In the genomic region with DNA sequence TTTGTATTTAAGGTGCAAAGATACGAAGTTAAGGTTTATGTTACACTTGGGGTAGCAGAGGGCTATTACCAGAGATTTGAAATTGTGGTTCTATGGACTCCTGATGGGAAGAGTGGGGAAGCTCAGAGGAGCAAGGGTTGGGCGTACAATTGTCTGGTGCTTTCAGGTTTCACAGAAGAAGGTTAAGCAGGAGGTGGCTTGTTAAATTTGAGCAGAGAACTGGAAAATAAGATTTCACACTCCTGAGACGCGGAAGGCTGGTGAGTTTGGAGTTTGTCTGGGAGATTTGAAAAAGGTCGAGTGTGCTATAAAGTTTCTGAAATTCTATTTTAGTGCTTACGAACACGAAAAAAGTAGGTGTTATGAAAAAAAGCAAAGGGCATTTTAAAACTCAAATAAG, we compare ENCODE assay signal across 27 cellular contexts.
"Had no signal": no experiment of that assay in that cellular context is flagged by ENCODE, and none has a peak within 500 bp of the region (broad histone marks: within the 10 kb centered on the region; RNA-seq: fewer than 3 reads in every experiment).

No MANE protein-coding gene starts in this region.

- H3K27me3 ChIP-seq: left lung, pancreas, right atrium auricular region, right lobe of liver, tibial nerve, vagina had no signal

- H3K27me3 Mint-ChIP-seq: stimulated activated memory B cell treated with anti-CD40 and anti-IgM and Interleukin-4, amounts not matched to agents 10 μg/mL and 1 μg/mL and 100 μg/mL, for 72 hours; stimulated activated naive CD8-positive, alpha-beta T cell treated with anti-CD3 and anti-CD28 coated beads, Interleukin-15, amount 100 ng/mL, for 72 hours; type B pancreatic cell had no signal

- H3K9me3 ChIP-seq: left lung, lower lobe of right lung, pancreas, psoas muscle, right atrium auricular region, right lobe of liver, tibial nerve, vagina had no signal

- H3K9me3 Mint-ChIP-seq: natural killer cell; stimulated activated memory B cell treated with anti-CD40 and anti-IgM and Interleukin-4, amounts not matched to agents 10 μg/mL and 1 μg/mL and 100 μg/mL, for 72 hours; type B pancreatic cell had no signal

- FAIRE-seq: islet of Langerhans, kidney, pancreas had no signal

- DNase-seq: hypothalamus; immature natural killer cell; kidney; left colon; left lung; lower lobe of right lung; mammary epithelial cell; mesenchymal stem cell; natural killer cell; nucleus accumbens; pancreas; psoas muscle; right lobe of liver; stimulated activated CD4-positive, alpha-beta T cell treated with anti-CD3 and anti-CD28 coated beads, Interleukin-1b, Interleukin-23, amount 100 ng/mL, for 48 hours; stimulated activated CD4-positive, alpha-beta T cell treated with anti-CD3 and anti-CD28 coated beads, Interleukin-2, amount 100 ng/mL, for 48 hours; stimulated activated CD4-positive, alpha-beta T cell treated with anti-CD3 and anti-CD28 coated beads, Interleukin-4, amount 100 ng/mL, for 4 hours; stimulated activated CD8-positive, alpha-beta memory T cell treated with anti-CD3 and anti-CD28 coated beads, Interleukin-4, amount 100 ng/mL, for 48 hours; stimulated activated naive CD4-positive, alpha-beta T cell treated with Interleukin-2 at 50 U/mL for 16 hours; stimulated activated naive CD8-positive, alpha-beta T cell treated with anti-CD3 and anti-CD28 coated beads, Interleukin-15, amount 100 ng/mL, for 72 hours; substantia nigra had no signal

- H3K27ac ChIP-seq: left lung, lower lobe of right lung, pancreas, psoas muscle, right atrium auricular region, right lobe of liver, tibial nerve, vagina had no signal

- H3K36me3 ChIP-seq: left lung, lower lobe of right lung, pancreas, right atrium auricular region, right lobe of liver, tibial nerve had no signal

- H3K4me3 Mint-ChIP-seq: immature natural killer cell; natural killer cell; stimulated activated memory B cell treated with anti-CD40 and anti-IgM and Interleukin-4, amounts not matched to agents 10 μg/mL and 1 μg/mL and 100 μg/mL, for 72 hours; stimulated activated naive CD8-positive, alpha-beta T cell treated with anti-CD3 and anti-CD28 coated beads, Interleukin-15, amount 100 ng/mL, for 72 hours; type B pancreatic cell had no signal

- H3K36me3 Mint-ChIP-seq: immature natural killer cell; natural killer cell; stimulated activated memory B cell treated with anti-CD40 and anti-IgM and Interleukin-4, amounts not matched to agents 10 μg/mL and 1 μg/mL and 100 μg/mL, for 72 hours; type B pancreatic cell had no signal

- H3K4me1 Mint-ChIP-seq: immature natural killer cell; natural killer cell; stimulated activated memory B cell treated with anti-CD40 and anti-IgM and Interleukin-4, amounts not matched to agents 10 μg/mL and 1 μg/mL and 100 μg/mL, for 72 hours; stimulated activated naive CD8-positive, alpha-beta T cell treated with anti-CD3 and anti-CD28 coated beads, Interleukin-15, amount 100 ng/mL, for 72 hours had no signal

- H3K4me3 ChIP-seq: left lung, lower lobe of right lung, pancreas, psoas muscle, right atrium auricular region, right lobe of liver, smooth muscle cell, tibial nerve, vagina had no signal

- H3K27ac Mint-ChIP-seq: immature natural killer cell; natural killer cell; stimulated activated memory B cell treated with anti-CD40 and anti-IgM and Interleukin-4, amounts not matched to agents 10 μg/mL and 1 μg/mL and 100 μg/mL, for 72 hours; stimulated activated naive CD8-positive, alpha-beta T cell treated with anti-CD3 and anti-CD28 coated beads, Interleukin-15, amount 100 ng/mL, for 72 hours; type B pancreatic cell had no signal

- ATAC-seq: left colon; left lung; lower lobe of right lung; natural killer cell; pancreas; psoas muscle; right lobe of liver; stimulated activated memory B cell treated with anti-CD40 and anti-IgM and Interleukin-4, amounts not matched to agents 10 μg/mL and 1 μg/mL and 100 μg/mL, for 72 hours; stimulated activated naive CD8-positive, alpha-beta T cell treated with anti-CD3 and anti-CD28 coated beads, Interleukin-15, amount 100 ng/mL, for 72 hours had no signal

- H3K4me1 ChIP-seq: left lung, lower lobe of right lung, pancreas, psoas muscle, right atrium auricular region, right lobe of liver, tibial nerve had no signal
